In genomic region chr10:69459101-69459805, GRCh38 we compare ENCODE assay signal across 19 cellular contexts. TPM values are rescaled to one million over a fixed set of nuclear protein-coding genes. Genes with fewer than 3 reads are reported as not detected.
DNase-seq lines count a peak whose midpoint lies in the region; TF ChIP-seq lines count a peak whose summit lies in the region.
"Had no signal": no experiment of that assay in that cellular context is flagged by ENCODE, and none has a peak within 500 bp of the region (broad histone marks: within the 10 kb centered on the region; RNA-seq: fewer than 3 reads in every experiment).

No MANE protein-coding gene starts in this region.

- TF ChIP-seq RAD21 in SK-N-SH (IDR thresholded peaks at IDR 0.05; ENCODE audit: low read length): no peak

- H3F3A ChIP-seq in SK-N-SH (replicated peaks; ENCODE audit: insufficient read depth): no peaks in the 10 kb centered on the region

- H3K9ac ChIP-seq in muscle layer of colon (ENCODE audit: low read length): no peak overlapping the region
- no peak overlapping the region for H3K9ac ChIP-seq in SK-N-SH

- H3K4me2 ChIP-seq in SK-N-SH: no peak overlapping the region

- H3K79me2 ChIP-seq in SK-N-SH (ENCODE audit: insufficient read depth): no peaks in the 10 kb centered on the region

- H3K4me3 ChIP-seq in muscle layer of colon (ENCODE audit: low read depth in 1 of 2, low read length in 2 of 2) (no peak overlapping the region), SK-N-SH (ENCODE audit: low read depth in 2 of 2, low read length in 1 of 2) (no peak overlapping the region)

- H4K20me1 ChIP-seq in SK-N-SH (ENCODE audit: insufficient read depth): no peaks in the 10 kb centered on the region

- DNase-seq in LoVo (ENCODE audit: low spot score) (peak; percentile 42), caudate nucleus (lab: John Stamatoyannopoulos, UW) (no peak), superior temporal gyrus (ENCODE audit: extremely low spot score) (peak; percentile 9), KBM-7 (no peak), GM03348 (ENCODE audit: low spot score) (no peak), SK-N-SH (no peak)
- DNase-seq: activated CD4-positive, alpha-beta T cell treated with anti-CD3 and anti-CD28 coated beads for 48 hours; activated naive CD8-positive, alpha-beta T cell treated with anti-CD3 and anti-CD28 coated beads, Interleukin-2, amount 10 ng/mL, durations not matched to agents 7 days and 5 days; activated T-cell treated with anti-CD3 and anti-CD28 coated beads for 4 hours; central memory CD4-positive, alpha-beta T cell; foreskin fibroblast; Karpas-422; mesenchymal stem cell; NCI-H1436 treated with DMSO at 0.1 percent for 48 hours; NCI-H345; stimulated activated naive CD8-positive, alpha-beta T cell treated with anti-CD3 and anti-CD28 coated beads, Interleukin-15, Interleukin-2, amounts not matched to agents 100 U/mL and 50 U/mL, for 24 hours; T-helper 9 cell had no signal

- H3K27me3 ChIP-seq in muscle layer of colon (ENCODE audit: control insufficient read depth in 1 of 2, insufficient read depth in 2 of 2, low read length in 2 of 2): no peaks in the 10 kb centered on the region
- H3K27me3 ChIP-seq in SK-N-SH (ENCODE audit: insufficient read depth): no peaks in the 10 kb centered on the region
- H3K27me3 ChIP-seq: neutrophil had no signal

- no peak overlapping the region for H2AFZ ChIP-seq in SK-N-SH (ENCODE audit: low read depth)

- POLR2A ChIA-PET in SK-N-SH (lab: Yijun Ruan, JAX): no interaction called here

- TF ChIP-seq CTCF in SK-N-SH (IDR thresholded peaks at IDR 0.05): no peak

- H3K9me2 ChIP-seq in SK-N-SH: no peaks in the 10 kb centered on the region

- WGBS in SK-N-SH (ENCODE audit: low lambda C conversion rate): 71% methylated on average over 8 of the region's 9 CpGs

- H3K9me3 ChIP-seq in muscle layer of colon (ENCODE audit: low read length) (no peaks in the 10 kb centered on the region), SK-N-SH (no peaks in the 10 kb centered on the region)
- H3K9me3 ChIP-seq: neutrophil had no signal

- H3K27ac ChIP-seq in caudate nucleus (ENCODE audit: low read depth, low read length) (peak overlapping the region; percentile 44), muscle layer of colon (ENCODE audit: low read depth, low read length) (peak overlapping the region; percentile 71), SK-N-SH (ENCODE audit: low read depth in 2 of 2, low read length in 1 of 2) (no peak overlapping the region)
- H3K27ac ChIP-seq: neutrophil had no signal

- in situ Hi-C loops in KBM-7 (cut with MboI; ENCODE audit: low pct_unique_long_range_greater_than_20kb, low sequenced_read_pairs): no loop called here

- H3K4me1 ChIP-seq in muscle layer of colon (ENCODE audit: insufficient read depth, low read length): peaks cover 64% of the 10 kb centered on the region
- peaks cover 0 to 15% of the 10 kb centered on the region in 2 experiments; a peak in 1 of 4 replicates for H3K4me1 ChIP-seq in SK-N-SH (ENCODE audit: control insufficient read depth in 1 of 2, insufficient read depth in 2 of 2, low read depth in 1 of 2, low read length in 1 of 2)

- CTCF ChIA-PET in SK-N-SH (lab: Yijun Ruan, JAX): interaction anchor here (2.1 kb wide), 1 partner anchor 9 kb away, joined by 6 read pairs; no protein-coding TSS in a partner anchor

- H3K36me3 ChIP-seq in muscle layer of colon (ENCODE audit: insufficient read depth, low read length): peaks cover 9% of the 10 kb centered on the region
- H3K36me3 ChIP-seq in SK-N-SH (replicated peaks in 1 of 2; ENCODE audit: control insufficient read depth in 1 of 2, insufficient read depth in 2 of 2, low read length in 1 of 2): no peaks in the 10 kb centered on the region
- H3K36me3 ChIP-seq: neutrophil had no signal

- no peak for TF ChIP-seq EP300 in SK-N-SH (IDR thresholded peaks at IDR 0.05; ENCODE audit: borderline replicate concordance in 1 of 2, low read depth in 1 of 2, low read length in 1 of 2)

TF ChIP-seq in SK-N-SH, 30 proteins besides CTCF, POLR2A, EP300 and RAD21:
- no peak for TF ChIP-seq MXI1 (IDR thresholded peaks at IDR 0.05; ENCODE audit: low read depth, low read length)
- TF ChIP-seq, protein P1, sequence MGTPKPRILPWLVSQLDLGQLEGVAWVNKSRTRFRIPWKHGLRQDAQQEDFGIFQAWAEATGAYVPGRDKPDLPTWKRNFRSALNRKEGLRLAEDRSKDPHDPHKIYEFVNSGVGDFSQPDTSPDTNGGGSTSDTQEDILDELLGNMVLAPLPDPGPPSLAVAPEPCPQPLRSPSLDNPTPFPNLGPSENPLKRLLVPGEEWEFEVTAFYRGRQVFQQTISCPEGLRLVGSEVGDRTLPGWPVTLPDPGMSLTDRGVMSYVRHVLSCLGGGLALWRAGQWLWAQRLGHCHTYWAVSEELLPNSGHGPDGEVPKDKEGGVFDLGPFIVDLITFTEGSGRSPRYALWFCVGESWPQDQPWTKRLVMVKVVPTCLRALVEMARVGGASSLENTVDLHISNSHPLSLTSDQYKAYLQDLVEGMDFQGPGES (IDR thresholded peaks at IDR 0.05; ENCODE audit: low read depth, low read length): no peak
- TF ChIP-seq NRF1 (IDR thresholded peaks at IDR 0.05; ENCODE audit: low read depth, low read length): no peak
- TF ChIP-seq, protein P2, sequence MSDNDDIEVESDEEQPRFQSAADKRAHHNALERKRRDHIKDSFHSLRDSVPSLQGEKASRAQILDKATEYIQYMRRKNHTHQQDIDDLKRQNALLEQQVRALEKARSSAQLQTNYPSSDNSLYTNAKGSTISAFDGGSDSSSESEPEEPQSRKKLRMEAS (IDR thresholded peaks at IDR 0.05; ENCODE audit: low read depth): no peak
- TF ChIP-seq SIN3A (IDR thresholded peaks at IDR 0.05; ENCODE audit: borderline replicate concordance, low read depth, low read length): no peak
- no peak for TF ChIP-seq NFIC (IDR thresholded peaks at IDR 0.05; ENCODE audit: borderline replicate concordance)

RNA-seq across cellular contexts. Expression of gene TSPAN15, which starts 8.0 kb away (rescaled TPM):
- polyA plus RNA-seq in SK-N-SH (2012; rRNA removed): 8.5 and 13.8 TPM in 2 replicates
- polyA plus RNA-seq in SK-N-SH (2012; cell fraction: cytosol; rRNA removed): 8.0 and 9.7 TPM in 2 replicates
- 7.3 and 8.3 TPM in 2 replicates for polyA plus RNA-seq in SK-N-SH (2012; cell fraction: nucleus; rRNA removed)

RNA-seq across cellular contexts. Expression of gene TACR2, which starts 42.5 kb away (rescaled TPM):
- polyA plus RNA-seq in SK-N-SH (2012; rRNA removed): 0.02 and 0.05 TPM in 2 replicates
- 0.03 TPM in 1 of 2 replicates, not detected in the other for polyA plus RNA-seq in SK-N-SH (2012; cell fraction: cytosol; rRNA removed)
- not detected in 2 replicates for polyA plus RNA-seq in SK-N-SH (2012; cell fraction: nucleus; rRNA removed)

Comparison
In these comparisons a context has a peak if more than half of its experiments do, and no peak if none do; other contexts are left out.
1. DNase-seq: peak in LoVo (single experiment) and superior temporal gyrus (single experiment); none in caudate nucleus (0 of 61), KBM-7 (single experiment), GM03348 (single experiment) and SK-N-SH (single experiment).
2. H3K27ac ChIP-seq: peak in caudate nucleus (single experiment) and muscle layer of colon (single experiment); none in SK-N-SH (0 of 2).